In the genomic region with DNA sequence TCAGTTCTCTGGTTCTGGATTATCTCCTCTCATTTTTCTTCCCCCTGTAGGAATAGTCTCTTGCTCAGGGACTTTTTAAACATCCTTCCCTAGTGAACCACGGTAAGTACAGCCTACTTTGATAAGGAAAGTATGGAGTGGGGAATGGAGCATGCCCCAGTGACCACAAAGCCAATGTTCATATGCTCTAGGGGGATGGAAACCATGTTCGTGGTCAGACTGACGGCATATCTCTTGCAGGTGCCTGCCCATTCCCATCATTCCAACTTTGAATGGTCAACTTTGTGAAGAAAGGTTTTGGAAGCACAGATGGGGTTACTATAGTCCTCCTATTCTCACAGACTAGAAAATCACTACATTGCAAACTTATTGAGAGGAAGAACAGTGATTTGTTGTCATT, we compare ENCODE assay signal across 33 cellular contexts.
"Had no signal": no experiment of that assay in that cellular context is flagged by ENCODE, and none has a peak within 500 bp of the region (broad histone marks: within the 10 kb centered on the region; RNA-seq: fewer than 3 reads in every experiment).

No MANE protein-coding gene starts in this region.

- H3K9me3 Mint-ChIP-seq: dendritic cell treated with granulocyte-macrophage colony-stimulating factor and Interleukin-4, amounts not matched to agents 40 ng/mL and 50 ng/mL, for 4 days; endodermal cell; mesothelial cell of epicardium; naive thymus-derived CD8-positive, alpha-beta T cell; nephron progenitor cell had no signal

- ATAC-seq: esophagus mucosa; foreskin keratinocyte; gastroesophageal sphincter; heart right ventricle; left cardiac atrium; left lung; mucosa of descending colon; naive thymus-derived CD8-positive, alpha-beta T cell; psoas muscle; right cardiac atrium; stimulated activated memory B cell treated with anti-CD40 and anti-IgM and Interleukin-4, amounts not matched to agents 10 μg/mL and 1 μg/mL and 100 μg/mL, for 72 hours; stimulated activated naive CD8-positive, alpha-beta T cell treated with anti-CD3 and anti-CD28 coated beads, Interleukin-15, Interleukin-2, amounts not matched to agents 100 U/mL and 50 U/mL, for 24 hours; upper lobe of right lung had no signal

- H3K27ac ChIP-seq: colonic mucosa, epithelial cell of prostate, foreskin keratinocyte, gastroesophageal sphincter, heart right ventricle, left lung, ovary, psoas muscle, sigmoid colon, skin epidermis, spleen, suprapubic skin, transverse colon, upper lobe of right lung, uterus had no signal

- H3K27ac Mint-ChIP-seq: dendritic cell treated with granulocyte-macrophage colony-stimulating factor and Interleukin-4, amounts not matched to agents 40 ng/mL and 50 ng/mL, for 4 days; endodermal cell; mesothelial cell of epicardium; naive thymus-derived CD8-positive, alpha-beta T cell; nephron progenitor cell; stimulated activated memory B cell treated with anti-CD40 and anti-IgM and Interleukin-4, amounts not matched to agents 10 μg/mL and 1 μg/mL and 100 μg/mL, for 72 hours had no signal

- H3K4me3 Mint-ChIP-seq: dendritic cell treated with granulocyte-macrophage colony-stimulating factor and Interleukin-4, amounts not matched to agents 40 ng/mL and 50 ng/mL, for 4 days; endodermal cell; mesothelial cell of epicardium; naive thymus-derived CD8-positive, alpha-beta T cell; nephron progenitor cell; stimulated activated memory B cell treated with anti-CD40 and anti-IgM and Interleukin-4, amounts not matched to agents 10 μg/mL and 1 μg/mL and 100 μg/mL, for 72 hours had no signal

- H3K36me3 Mint-ChIP-seq: mesothelial cell of epicardium; naive thymus-derived CD8-positive, alpha-beta T cell; stimulated activated memory B cell treated with anti-CD40 and anti-IgM and Interleukin-4, amounts not matched to agents 10 μg/mL and 1 μg/mL and 100 μg/mL, for 72 hours had no signal

- H3K9me3 ChIP-seq: colonic mucosa, gastroesophageal sphincter, heart right ventricle, left lung, mucosa of descending colon, ovary, psoas muscle, sigmoid colon, spleen, suprapubic skin, transverse colon, upper lobe of right lung, uterus had no signal

- DNase-seq: colonic mucosa; effector CD8-positive, alpha-beta T cell; endodermal cell; foreskin keratinocyte; heart right ventricle; hippocampal formation; left cardiac atrium; left lung; mesenchymal stem cell; mucosa of descending colon; naive thymus-derived CD8-positive, alpha-beta T cell; nephron progenitor cell; occipital lobe; ovary; posterior cingulate gyrus; psoas muscle; right cardiac atrium; sigmoid colon; spleen; stimulated activated CD4-positive, alpha-beta T cell treated with anti-CD3 and anti-CD28 coated beads, Interleukin-4, amount 100 ng/mL, for 4 hours; stimulated activated naive CD8-positive, alpha-beta T cell treated with anti-CD3 and anti-CD28 coated beads, Interleukin-15, Interleukin-2, amounts not matched to agents 100 U/mL and 50 U/mL, for 24 hours; transverse colon; upper lobe of right lung; uterus had no signal

- H3K27me3 ChIP-seq: colonic mucosa, foreskin keratinocyte, left lung, ovary, sigmoid colon, transverse colon, upper lobe of right lung, uterus had no signal

- H3K36me3 ChIP-seq: colonic mucosa, gastroesophageal sphincter, heart right ventricle, left lung, ovary, sigmoid colon, spleen, suprapubic skin, transverse colon, upper lobe of right lung, uterus had no signal

- FAIRE-seq: islet of Langerhans had no signal

- H3K4me1 ChIP-seq: colonic mucosa, gastroesophageal sphincter, left lung, psoas muscle, sigmoid colon, suprapubic skin, transverse colon, upper lobe of right lung had no signal

- H3K4me1 Mint-ChIP-seq: endodermal cell; naive thymus-derived CD8-positive, alpha-beta T cell; stimulated activated memory B cell treated with anti-CD40 and anti-IgM and Interleukin-4, amounts not matched to agents 10 μg/mL and 1 μg/mL and 100 μg/mL, for 72 hours had no signal

- H3K4me3 ChIP-seq: colonic mucosa, gastroesophageal sphincter, heart right ventricle, left lung, mucosa of descending colon, ovary, psoas muscle, sigmoid colon, skin epidermis, spleen, suprapubic skin, transverse colon, upper lobe of right lung, uterus had no signal
